In genomic region chr3:138332472-138333073, GRCh38 we compare ENCODE assay signal across 1 cellular context.
TF ChIP-seq lines count a peak whose summit lies in the region.

No MANE protein-coding gene starts in this region.

TF ChIP-seq in H1, 55 proteins besides CTCF, POLR2A, EP300 and RAD21 (continued from another document):
- TF ChIP-seq ATF2 (IDR thresholded peaks at IDR 0.05; ENCODE audit: low read length), result no peak
- TF ChIP-seq SIRT6 (IDR thresholded peaks at IDR 0.05; ENCODE audit: low read length), result no peak
